25 cellular contexts compared by ENCODE assay signal in the genomic region with DNA sequence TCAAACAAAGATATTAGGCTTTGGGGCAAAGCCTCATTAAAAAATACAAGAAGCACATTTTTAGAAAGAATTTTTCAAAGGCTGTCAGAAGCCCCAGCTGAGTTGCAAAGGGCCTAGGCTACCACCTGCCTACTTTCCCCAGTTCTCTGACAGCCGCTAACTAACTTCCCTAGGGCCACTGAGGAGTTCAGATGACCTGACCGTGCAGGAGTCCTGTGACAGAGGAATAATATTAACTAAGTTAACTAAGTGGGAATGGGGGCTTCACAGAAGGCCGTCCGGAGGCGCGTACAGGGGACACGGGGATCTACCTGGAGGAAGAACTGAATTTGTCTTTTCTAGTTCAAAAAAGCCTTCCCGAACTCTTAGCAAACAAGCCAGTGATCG. TPM values are rescaled to one million over a fixed set of nuclear protein-coding genes. Genes with fewer than 3 reads are reported as not detected.
A peak's percentile ranks its signal among the peaks of the same experiment; 100 is the strongest.
DNase-seq lines count a peak whose midpoint lies in the region; ATAC-seq, FAIRE-seq and TF ChIP-seq lines count a peak whose summit lies in the region.
"Had no signal": no experiment of that assay in that cellular context is flagged by ENCODE, and none has a peak within 500 bp of the region (broad histone marks: within the 10 kb centered on the region; RNA-seq: fewer than 3 reads in every experiment).

No MANE protein-coding gene starts in this region.

- POLR2A ChIA-PET in H1 (lab: Charles Lee; ENCODE audit: partially characterized antibody) = no interaction called here
- POLR2A ChIA-PET in RWPE1 (lab: Yijun Ruan, JAX; ENCODE audit: low non-redundant PET) = no interaction called here

- no peaks in the 10 kb centered on the region for H3K79me2 ChIP-seq in H1 (ENCODE audit: control insufficient read depth in 1 of 2, insufficient read depth in 2 of 2, low read length in 2 of 2)

- H2BK20ac ChIP-seq in H1 (ENCODE audit: low read length) = no peak overlapping the region

- TF ChIP-seq CTCF in H1 (IDR thresholded peaks at IDR 0.05; ENCODE audit: control extremely low read depth in 1 of 3, insufficient read depth in 1 of 3, low read depth in 1 of 3, low read length in 3 of 3) (no peak), mesothelial cell of epicardium (IDR thresholded peaks at IDR 0.05; ENCODE audit: unreplicated experiment) (no peak), RWPE1 (conservative IDR thresholded peaks at IDR 0.05; ENCODE audit: low read depth) (no peak)

- no peak overlapping the region for H3K27ac Mint-ChIP-seq in mesothelial cell of epicardium
- H3K27ac Mint-ChIP-seq: activated naive CD8-positive, alpha-beta T cell treated with anti-CD3 and anti-CD28 coated beads, Interleukin-2, amount 10 ng/mL, durations not matched to agents 7 days and 5 days; CD4-positive, CD25-positive, alpha-beta regulatory T cell had no signal

- no peak overlapping the region for H2BK15ac ChIP-seq in H1 (ENCODE audit: low read length)

- no peak overlapping the region for H3K18ac ChIP-seq in H1 (ENCODE audit: extremely low read depth, low read length)

- H3K23ac ChIP-seq in H1 (ENCODE audit: insufficient read length) = no peak overlapping the region

- H3K23me2 ChIP-seq in H1 (ENCODE audit: low read depth, low read length) = peaks cover 4% of the 10 kb centered on the region; the same call in 1 of the 2 replicates

- 21% methylated on average over 9 of the region's 9 CpGs; no CpG with 5 or more reads in 1 of the 2 experiments for WGBS in H1 (ENCODE audit: extremely low coverage in 1 of 2, insufficient coverage in 1 of 2, insufficient read length in 1 of 2, insufficient replicate concordance in 2 of 2, low coverage in 1 of 2, low lambda C conversion rate in 2 of 2, missing lambda C conversion rate in 1 of 2), 2 experiments

- H3K14ac ChIP-seq in H1 (ENCODE audit: insufficient read length) = no peak overlapping the region

- no peaks in the 10 kb centered on the region for H3K9me3 Mint-ChIP-seq in mesothelial cell of epicardium
- H3K9me3 Mint-ChIP-seq: activated naive CD8-positive, alpha-beta T cell treated with anti-CD3 and anti-CD28 coated beads, Interleukin-2, amount 10 ng/mL, durations not matched to agents 7 days and 5 days had no signal

- CTCF ChIA-PET in H1 (lab: Charles Lee; ENCODE audit: partially characterized antibody) = interaction anchor here (1.0 to 2.2 kb wide), 2 partner anchors 9 to 106 kb away, joined by 3 to 9 read pairs; no protein-coding TSS in a partner anchor
- CTCF ChIA-PET in RWPE1 (lab: Yijun Ruan, JAX) = no interaction called here

- peak overlapping the region; percentile 68 to 76 for H3K4me2 ChIP-seq in H1 (ENCODE audit: insufficient read depth in 1 of 2, low read depth in 2 of 2, low read length in 2 of 2)

- H3K27me3 ChIP-seq in H1 (replicated peaks in 1 of 4; ENCODE audit: control insufficient read depth in 3 of 4, extremely low read depth in 1 of 4, insufficient read depth in 3 of 4, low read length in 3 of 4) (peaks cover 7 to 32% (median 22%) of the 10 kb centered on the region in 4 experiments), subcutaneous abdominal adipose tissue (ENCODE audit: control insufficient read depth in 5 of 5, insufficient read depth in 4 of 5, low read length in 5 of 5) (peaks cover 13 to 26% (median 20%) of the 10 kb centered on the region in 5 donors)
- H3K27me3 ChIP-seq: colonic mucosa had no signal

- no peak overlapping the region for H2BK12ac ChIP-seq in H1 (ENCODE audit: low read depth, low read length)

- H3K4ac ChIP-seq in H1 (replicated peaks; ENCODE audit: insufficient read length, low read depth, low read length) = no peak overlapping the region

- H4K8ac ChIP-seq in H1 (ENCODE audit: extremely low read depth, insufficient read depth, low read length) = no peak overlapping the region

- H3K4me1 ChIP-seq in H1 (replicated peaks in 1 of 4; ENCODE audit: control insufficient read depth in 3 of 4, insufficient read depth in 4 of 4, low read length in 3 of 4) (peaks cover 0 to 2% (median 0%) of the 10 kb centered on the region in 4 experiments; a peak in 1 of 7 replicates), subcutaneous abdominal adipose tissue (ENCODE audit: control insufficient read depth in 5 of 5, insufficient read depth in 5 of 5, low read length in 5 of 5) (peaks cover 0 to 10% (median 7%) of the 10 kb centered on the region in 5 donors)
- H3K4me1 ChIP-seq: colonic mucosa, right atrium auricular region had no signal

- H2BK5ac ChIP-seq in H1 (ENCODE audit: low read depth, low read length) = no peak overlapping the region

- H2BK120ac ChIP-seq in H1 (replicated peaks; ENCODE audit: low read depth, low read length) = no peak overlapping the region

- H3K9ac ChIP-seq in H1 (replicated peaks in 1 of 4; ENCODE audit: extremely low read depth in 1 of 4, low read depth in 3 of 4, low read length in 3 of 4) (peak overlapping the region in 1 of 4 experiments; percentile 24; a peak in 1 of 7 replicates), subcutaneous abdominal adipose tissue (ENCODE audit: low read length in 5 of 5) (no peak overlapping the region)

- no peaks in the 10 kb centered on the region for H4K20me1 ChIP-seq in H1 (replicated peaks in 1 of 2; ENCODE audit: control insufficient read depth in 1 of 2, insufficient read depth in 2 of 2, low read length in 2 of 2)

- no peak overlapping the region for H4K91ac ChIP-seq in H1 (replicated peaks; ENCODE audit: insufficient read length, low read length)

- H3K79me1 ChIP-seq in H1 (ENCODE audit: low read depth, low read length) = no peaks in the 10 kb centered on the region

- peak overlapping the region; percentile 49 to 69 (median 54) for H3K4me3 ChIP-seq in H1 (ENCODE audit: extremely low read depth in 1 of 4, insufficient read depth in 2 of 4, low read depth in 3 of 4, low read length in 4 of 4)
- peak overlapping the region in 3 of 5 donors; percentile 26 to 49 (median 33) for H3K4me3 ChIP-seq in subcutaneous abdominal adipose tissue (ENCODE audit: low read depth in 1 of 5, low read length in 5 of 5)
- H3K4me3 ChIP-seq: colonic mucosa, SJSA1 had no signal

- H2AK5ac ChIP-seq in H1 (ENCODE audit: low read depth, low read length) = no peak overlapping the region

- H2AFZ ChIP-seq in H1 (ENCODE audit: low read length) = peak overlapping the region; percentile 84

- H3K36me3 ChIP-seq in H1 (ENCODE audit: control insufficient read depth in 2 of 4, insufficient read depth in 4 of 4, low read length in 3 of 4) (no peaks in the 10 kb centered on the region), subcutaneous abdominal adipose tissue (ENCODE audit: control insufficient read depth in 5 of 5, insufficient read depth in 5 of 5, low read length in 5 of 5) (no peaks in the 10 kb centered on the region)
- H3K36me3 ChIP-seq: colonic mucosa, right atrium auricular region, SJSA1, tibial nerve had no signal

- no peak for FAIRE-seq in H1 (lab: Jason Lieb, UNC)

- H3K9me3 ChIP-seq in H1 (ENCODE audit: insufficient read depth in 2 of 2, low read depth in 1 of 2, low read length in 1 of 2) (no peaks in the 10 kb centered on the region), subcutaneous abdominal adipose tissue (ENCODE audit: control insufficient read depth in 5 of 5, low read length in 5 of 5) (no peaks in the 10 kb centered on the region)
- H3K9me3 ChIP-seq: colonic mucosa, right atrium auricular region, SJSA1, tibial nerve had no signal

- no peak for TF ChIP-seq RAD21 in H1 (IDR thresholded peaks at IDR 0.05 in 1 of 2, conservative IDR thresholded peaks at IDR 0.05 in 1 of 2; ENCODE audit: low read depth in 2 of 2, low read length in 2 of 2)

- no peaks in the 10 kb centered on the region for H3K36me3 Mint-ChIP-seq in mesothelial cell of epicardium
- H3K36me3 Mint-ChIP-seq: activated naive CD8-positive, alpha-beta T cell treated with anti-CD3 and anti-CD28 coated beads, Interleukin-2, amount 10 ng/mL, durations not matched to agents 7 days and 5 days; CD4-positive, CD25-positive, alpha-beta regulatory T cell had no signal

- no peak overlapping the region for H4K5ac ChIP-seq in H1 (ENCODE audit: insufficient read length, low read depth, low read length)

- peaks cover 68% of the 10 kb centered on the region for H3K27me3 Mint-ChIP-seq in mesothelial cell of epicardium (ENCODE audit: low read depth)

- no peak for TF ChIP-seq EP300 in H1 (IDR thresholded peaks at IDR 0.05; ENCODE audit: borderline replicate concordance in 1 of 2, low read depth in 2 of 2, low read length in 2 of 2)

- H3K56ac ChIP-seq in H1 (replicated peaks; ENCODE audit: insufficient read length, low read depth, low read length) = no peak overlapping the region

- DNase-seq in DMS53 (lab: John Stamatoyannopoulos, UW) (peak; percentile 23), DMS53 treated with DMSO at 0.1 percent for 48 hours (lab: John Stamatoyannopoulos, UW; ENCODE audit: unreplicated experiment) (no peak), H1 (ENCODE audit: low read depth in 1 of 2, low spot score in 2 of 2) (no peak), mesothelial cell of epicardium (ENCODE audit: low spot score in 2 of 2, unreplicated experiment in 2 of 2) (no peak), glomerular visceral epithelial cell (ENCODE audit: extremely low spot score) (no peak), RWPE1 (ENCODE audit: low spot score) (no peak)
- DNase-seq: activated CD4-positive, alpha-beta T cell treated with anti-CD3 and anti-CD28 coated beads for 48 hours; activated naive CD8-positive, alpha-beta T cell treated with anti-CD3 and anti-CD28 coated beads, Interleukin-2, amount 10 ng/mL, durations not matched to agents 7 days and 5 days; CD4-positive, CD25-positive, alpha-beta regulatory T cell; colonic mucosa; DND-41; GOT3; left colon; NCI-H2081; NCI-H524 treated with DMSO at 0.1 percent for 48 hours; stimulated activated CD4-positive, alpha-beta T cell treated with anti-CD3 and anti-CD28 coated beads, Interleukin-4, amount 100 ng/mL, for 1 hour; stimulated activated CD8-positive, alpha-beta memory T cell treated with anti-CD3 and anti-CD28 coated beads, Interleukin-4, amount 100 ng/mL, for 48 hours had no signal

- ATAC-seq in GM19452 (IDR thresholded peaks at IDR 0.05; ENCODE audit: unreplicated experiment) = no peak
- ATAC-seq: left colon had no signal

- peak overlapping the region; percentile 72 for H3K4me3 Mint-ChIP-seq in mesothelial cell of epicardium
- H3K4me3 Mint-ChIP-seq: activated naive CD8-positive, alpha-beta T cell treated with anti-CD3 and anti-CD28 coated beads, Interleukin-2, amount 10 ng/mL, durations not matched to agents 7 days and 5 days; CD4-positive, CD25-positive, alpha-beta regulatory T cell had no signal

- no peak for TF ChIP-seq POLR2A in H1 (IDR thresholded peaks at IDR 0.05; ENCODE audit: control extremely low read depth in 1 of 2, low read depth in 2 of 2, low read length in 2 of 2)

- H3K27ac ChIP-seq in H1 (ENCODE audit: low read depth, low read length) (no peak overlapping the region), subcutaneous abdominal adipose tissue (ENCODE audit: low read depth, low read length) (no peak overlapping the region), RWPE1 (no peak overlapping the region)
- H3K27ac ChIP-seq: 22Rv1, colonic mucosa, right atrium auricular region, SJSA1, tibial nerve had no signal

- peaks cover 9% of the 10 kb centered on the region for H3K4me1 Mint-ChIP-seq in mesothelial cell of epicardium
- H3K4me1 Mint-ChIP-seq: activated naive CD8-positive, alpha-beta T cell treated with anti-CD3 and anti-CD28 coated beads, Interleukin-2, amount 10 ng/mL, durations not matched to agents 7 days and 5 days; CD4-positive, CD25-positive, alpha-beta regulatory T cell had no signal

RNA-seq across cellular contexts. Expression of gene MCHR2, which starts 0.9 kb away (rescaled TPM):
- not detected in 2 replicates for total RNA-seq in H1 (2021; fragmentation: NEBNext Ultra II Directional; extraction: Animal tissue kit (Norgen Biotek cat#: 25700))
- polyA plus RNA-seq in H1 (2011; rRNA removed) = not detected in 2 replicates
- not detected for polyA plus RNA-seq in H1 (2011; cell fraction: cytosol; rRNA removed)
- polyA plus RNA-seq in H1 (2011; cell fraction: nucleus; rRNA removed) = not detected
- not detected in 4 replicates for polyA plus RNA-seq in H1 (2012, experiment 1 of 2)
- not detected for polyA plus RNA-seq in H1 (2012, experiment 2 of 2)
- not detected for polyA plus RNA-seq in H1 (2013, experiment 1 of 2)
- polyA plus RNA-seq in H1 (2013, experiment 2 of 2) = 0.02 TPM
- polyA minus RNA-seq in H1 (2011; rRNA and poly(A)+ RNA removed) = not detected in 2 replicates
- not detected for polyA minus RNA-seq in H1 (2011; cell fraction: cytosol; rRNA and poly(A)+ RNA removed)
- not detected for polyA minus RNA-seq in H1 (2011; cell fraction: nucleus; rRNA and poly(A)+ RNA removed)
- not detected in 3 replicates for total RNA-seq in mesothelial cell of epicardium
- total RNA-seq: activated naive CD8-positive, alpha-beta T cell treated with anti-CD3 and anti-CD28 coated beads, Interleukin-2, amount 10 ng/mL, durations not matched to agents 7 days and 5 days; CD4-positive, CD25-positive, alpha-beta regulatory T cell; colonic mucosa; left colon; myocyte; right atrium auricular region; SJSA1; tibial nerve had no signal
- polyA plus RNA-seq: CD4-positive, CD25-positive, alpha-beta regulatory T cell; esophagus had no signal
